In genomic region chr3:139839659-139840058, GRCh38 we compare ENCODE assay signal across 26 cellular contexts.
DNase-seq lines count a peak whose midpoint lies in the region; ATAC-seq, FAIRE-seq and TF ChIP-seq lines count a peak whose summit lies in the region.
"Had no signal": no experiment of that assay in that cellular context is flagged by ENCODE, and none has a peak within 500 bp of the region (broad histone marks: within the 10 kb centered on the region; RNA-seq: fewer than 3 reads in every experiment).

No MANE protein-coding gene starts in this region.

- H3F3A ChIP-seq in GM23338 (replicated peaks; ENCODE audit: low read depth) = no peaks in the 10 kb centered on the region

- no peak overlapping the region for H3K4me3 Mint-ChIP-seq in GM23338
- H3K4me3 Mint-ChIP-seq: CD14-positive monocyte; CD4-positive, alpha-beta T cell; HFFc6 had no signal

- H3K9me3 ChIP-seq in heart left ventricle (peaks cover 0 to 4% (median 0%) of the 10 kb centered on the region in 12 donors), Peyer's patch (no peaks in the 10 kb centered on the region)
- H3K9me3 ChIP-seq: A549, BE2C, HAP-1 had no signal

- no peak for TF ChIP-seq POLR2A in heart left ventricle (IDR thresholded peaks at IDR 0.05)
- no peak for TF ChIP-seq POLR2A in Peyer's patch (IDR thresholded peaks at IDR 0.05)

- WGBS in heart left ventricle, 4 donors = 35 to 46% (median 42%) methylated on average over 3 of the region's 3 CpGs

- no peaks in the 10 kb centered on the region for H3K27me3 Mint-ChIP-seq in GM23338 (ENCODE audit: insufficient read depth, low read depth, poor library complexity)
- H3K27me3 Mint-ChIP-seq: CD4-positive, alpha-beta T cell had no signal

- no peak overlapping the region for H3K4me3 ChIP-seq in heart left ventricle
- H3K4me3 ChIP-seq in GM23338 = no peak overlapping the region
- H3K4me3 ChIP-seq in Peyer's patch = no peak overlapping the region
- H3K4me3 ChIP-seq: A549; BLaER1 treated with 17β-estradiol and CSF1 and Interleukin-3, amounts not matched to agents 10 nM and 100 nM; HAP-1 had no signal

- TF ChIP-seq CTCF in heart left ventricle (IDR thresholded peaks at IDR 0.05) = no peak
- TF ChIP-seq CTCF in GM23338 (conservative IDR thresholded peaks at IDR 0.05; ENCODE audit: low read depth in 2 of 2) = no peak
- TF ChIP-seq CTCF in Peyer's patch (IDR thresholded peaks at IDR 0.05) = no peak

- H3K9me3 Mint-ChIP-seq in GM23338 = peaks cover 3% of the 10 kb centered on the region; the same call in 1 of the 3 replicates

- intact Hi-C loops in Right ventricle myocardium inferior (cut with DNase I) (loop anchor here (5.0 kb wide), 1 partner anchor 53 kb away; no protein-coding TSS in a partner anchor), heart left ventricle (cut with DNase I) (no loop called here)

- no peaks in the 10 kb centered on the region for H4K20me1 ChIP-seq in GM23338 (replicated peaks; ENCODE audit: insufficient read depth)
- H4K20me1 ChIP-seq: BLaER1 treated with 17β-estradiol and CSF1 and Interleukin-3, amounts not matched to agents 10 nM and 100 nM had no signal

- H3K27ac Mint-ChIP-seq in GM23338 = no peak overlapping the region
- H3K27ac Mint-ChIP-seq: CD14-positive monocyte; CD4-positive, alpha-beta T cell; HFFc6 had no signal

- peaks cover 5% of the 10 kb centered on the region; the same call in 1 of the 2 replicates for H3K9me2 ChIP-seq in GM23338 (ENCODE audit: insufficient read depth)

- FAIRE-seq in HTR-8/SVneo (lab: Jason Lieb, UNC) = no peak
- FAIRE-seq: A549, GM12891, GM18507, H54 had no signal

- no peak overlapping the region for H3K27ac ChIP-seq in heart left ventricle
- no peak overlapping the region for H3K27ac ChIP-seq in GM23338 (ENCODE audit: low read depth)
- no peak overlapping the region for H3K27ac ChIP-seq in Peyer's patch
- H3K27ac ChIP-seq: A549; BLaER1 treated with 17β-estradiol and CSF1 and Interleukin-3, amounts not matched to agents 10 nM and 100 nM had no signal

- H3K27me3 ChIP-seq in heart left ventricle (no peaks in the 10 kb centered on the region), GM23338 (ENCODE audit: insufficient read depth) (no peaks in the 10 kb centered on the region), Peyer's patch (no peaks in the 10 kb centered on the region)
- H3K27me3 ChIP-seq: BE2C; BLaER1 treated with 17β-estradiol and CSF1 and Interleukin-3, amounts not matched to agents 10 nM and 100 nM had no signal

- no peaks in the 10 kb centered on the region for H3K36me3 ChIP-seq in heart left ventricle
- H3K36me3 ChIP-seq in GM23338 (ENCODE audit: insufficient read depth) = no peaks in the 10 kb centered on the region
- no peaks in the 10 kb centered on the region for H3K36me3 ChIP-seq in Peyer's patch
- H3K36me3 ChIP-seq: BE2C; BLaER1 treated with 17β-estradiol and CSF1 and Interleukin-3, amounts not matched to agents 10 nM and 100 nM; HAP-1 had no signal

- 0 out of 2 replicates have a peak overlapping the region, but pooled peaks have one; percentile 5 for H2AFZ ChIP-seq in GM23338

- H3K79me2 ChIP-seq in GM23338 (replicated peaks; ENCODE audit: insufficient read depth) = no peaks in the 10 kb centered on the region

- ATAC-seq in Right ventricle myocardium inferior = peak; percentile 51
- ATAC-seq in heart left ventricle = no peak
- no peak for ATAC-seq in GM23338
- ATAC-seq: A549 had no signal

- peaks cover 12% of the 10 kb centered on the region for H3K4me1 Mint-ChIP-seq in GM23338
- H3K4me1 Mint-ChIP-seq: CD14-positive monocyte had no signal

- no peaks in the 10 kb centered on the region for H3K36me3 Mint-ChIP-seq in GM23338 (ENCODE audit: low read depth)
- H3K36me3 Mint-ChIP-seq: CD14-positive monocyte had no signal

- peaks cover 0 to 21% (median 7%) of the 10 kb centered on the region in 12 donors for H3K4me1 ChIP-seq in heart left ventricle
- peaks cover 9% of the 10 kb centered on the region; the same call in 1 of the 2 replicates for H3K4me1 ChIP-seq in GM23338 (ENCODE audit: insufficient read depth)
- no peaks in the 10 kb centered on the region for H3K4me1 ChIP-seq in Peyer's patch
- H3K4me1 ChIP-seq: A549, HAP-1 had no signal

- no peak for DNase-seq in Right ventricle myocardium inferior (ENCODE audit: missing footprints)
- DNase-seq in heart left ventricle = no peak
- no peak for DNase-seq in GM23338 (ENCODE audit: low spot score)
- peak; percentile 27 for DNase-seq in NCI-H2171 treated with DMSO at 0.1 percent for 48 hours (lab: John Stamatoyannopoulos, UW)
- peak; percentile 8 for DNase-seq in superior temporal gyrus (ENCODE audit: extremely low spot score)
- no peak for DNase-seq in HTR-8/SVneo (ENCODE audit: insufficient read length, low spot score)
- no peak for DNase-seq in Peyer's patch
- DNase-seq: 8988T; ACHN; AML-193; BE2C; Calu3; CD4-positive, alpha-beta T cell; COR-L47; DMS53; DMS79 treated with DMSO at 0.1 percent for 48 hours; GF-D8; GOT3; HFFc6 had no signal

- no peak overlapping the region for H3K4me2 ChIP-seq in GM23338
- H3K4me2 ChIP-seq: A549; BLaER1 treated with 17β-estradiol and CSF1 and Interleukin-3, amounts not matched to agents 10 nM and 100 nM had no signal

TF ChIP-seq in GM23338, 12 proteins besides CTCF, POLR2A, EP300 and RAD21:
- TF ChIP-seq EZH2 (IDR thresholded peaks at IDR 0.05; ENCODE audit: low read depth, unreplicated experiment) = no peak

Comparison
In these comparisons a context has a peak if more than half of its experiments do, and no peak if none do; other contexts are left out.
1. DNase-seq: peak in NCI-H2171 treated with DMSO at 0.1 percent for 48 hours (single experiment) and superior temporal gyrus (single experiment); none in Right ventricle myocardium inferior (single experiment), heart left ventricle (0 of 5), GM23338 (single experiment), HTR-8/SVneo (single experiment) and Peyer's patch (0 of 3).